Comparison of ENCODE assay signal across 1 cellular context in genomic region chr21:43278359-43278758, GRCh38.
TF ChIP-seq lines count a peak whose summit lies in the region.

No MANE protein-coding gene starts in this region.

TF ChIP-seq in WTC11, 78 proteins besides CTCF, POLR2A, EP300 and RAD21 (continued from another document):
- TF ChIP-seq PREB (CRISPR knock-in tag; IDR thresholded peaks at IDR 0.05; ENCODE audit: borderline replicate concordance) (no peak), TP53 (CRISPR knock-in tag; IDR thresholded peaks at IDR 0.05) (no peak), HMGA2 (CRISPR knock-in tag; IDR thresholded peaks at IDR 0.05) (no peak), CREB1 (CRISPR knock-in tag; IDR thresholded peaks at IDR 0.05) (no peak), SP1 (CRISPR knock-in tag; conservative IDR thresholded peaks at IDR 0.05) (no peak), TCF7 (CRISPR knock-in tag; IDR thresholded peaks at IDR 0.05; ENCODE audit: low read depth) (no peak), MLX (CRISPR knock-in tag; IDR thresholded peaks at IDR 0.05) (no peak), CDX4 (CRISPR knock-in tag; IDR thresholded peaks at IDR 0.05; ENCODE audit: borderline replicate concordance) (no peak)
